In the genomic region with DNA sequence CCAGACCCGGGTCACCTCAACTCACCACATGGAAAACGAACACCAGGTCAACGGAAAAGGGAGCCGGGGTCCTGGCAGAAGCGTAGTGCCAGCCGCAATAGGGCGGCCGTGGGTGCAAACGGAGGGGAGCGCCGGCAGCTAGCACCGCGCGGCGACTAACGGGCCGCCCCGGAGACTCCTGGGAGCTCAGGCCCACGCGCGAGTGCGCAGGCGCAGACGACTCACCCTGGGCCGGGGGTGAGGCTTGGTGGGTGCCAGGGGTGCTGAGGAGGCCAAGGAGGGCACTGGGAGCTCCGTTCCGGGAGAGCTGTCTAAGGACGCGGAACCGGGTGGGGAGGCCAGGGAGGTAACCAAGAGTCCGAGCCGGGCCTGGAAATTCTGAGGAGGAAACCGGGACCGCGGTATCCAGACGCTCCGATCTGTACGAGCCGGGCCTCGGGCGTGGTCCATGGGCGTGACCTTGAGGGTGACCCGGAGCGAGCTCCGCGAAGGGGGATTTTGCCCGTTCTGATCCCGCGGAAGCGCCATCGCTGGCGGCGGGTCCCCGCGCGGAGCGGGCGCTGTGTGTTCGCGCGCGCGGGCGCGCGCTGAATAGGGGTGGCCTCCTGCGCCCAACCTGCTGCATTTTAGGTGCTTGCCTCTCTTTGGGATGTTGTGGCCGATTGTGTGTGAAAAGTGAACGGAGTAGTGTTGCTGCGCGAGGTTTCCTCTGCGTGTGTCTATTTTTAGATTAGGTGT, we compare ENCODE assay signal across 8 cellular contexts. TPM values are rescaled to one million over a fixed set of nuclear protein-coding genes. Genes with fewer than 3 reads are reported as not detected.
A peak's percentile ranks its signal among the peaks of the same experiment; 100 is the strongest.
DNase-seq lines count a peak whose midpoint lies in the region; ATAC-seq and TF ChIP-seq lines count a peak whose summit lies in the region.

A gene (plus strand): TSS at position 213 of the 738 bp plus-strand sequence. CDS start 4,602 bp downstream, outside the sequence.

- H3K36me3 Mint-ChIP-seq in central memory CD8-positive, alpha-beta T cell (ENCODE audit: insufficient read depth) = peaks cover 25% of the 10 kb centered on the region

- H3K4me1 Mint-ChIP-seq in central memory CD8-positive, alpha-beta T cell = peaks cover 32% of the 10 kb centered on the region

- H3K36me3 ChIP-seq in Loucy (ENCODE audit: insufficient read depth, low read length) = no peaks in the 10 kb centered on the region
- H3K36me3 ChIP-seq in kidney epithelial cell (ENCODE audit: control insufficient read depth, insufficient read depth, low read length) = no peaks in the 10 kb centered on the region

- TF ChIP-seq CTCF in Loucy (conservative IDR thresholded peaks at IDR 0.05; ENCODE audit: low read length) = no peak
- no peak for TF ChIP-seq CTCF in kidney epithelial cell (IDR thresholded peaks at IDR 0.05; ENCODE audit: insufficient read depth, low read length, poor library complexity, severe bottlenecking)

- H3K27me3 Mint-ChIP-seq in central memory CD8-positive, alpha-beta T cell = no peaks in the 10 kb centered on the region

- H3F3A ChIP-seq in Loucy (ENCODE audit: low read depth) = no peaks in the 10 kb centered on the region

- no peaks in the 10 kb centered on the region for H3K27me3 ChIP-seq in Loucy (ENCODE audit: insufficient read depth, low read length, poor library complexity, severe bottlenecking)
- no peaks in the 10 kb centered on the region for H3K27me3 ChIP-seq in kidney epithelial cell (ENCODE audit: control insufficient read depth, insufficient read depth, low read length)

- H3K9ac ChIP-seq in Loucy (ENCODE audit: low read depth, low read length, poor library complexity, severe bottlenecking) = peak within 1 kb of the TSS; percentile 88

- H3K4me3 ChIP-seq in Loucy (ENCODE audit: low read length, poor library complexity, severe bottlenecking) (peak within 1 kb of the TSS; percentile 96), kidney epithelial cell (ENCODE audit: low read depth, low read length) (peak within 1 kb of the TSS; percentile 91)

- peak within 1 kb of the TSS; percentile 98 for H3K4me2 ChIP-seq in Loucy (ENCODE audit: low read depth, low read length, poor library complexity, severe bottlenecking)

- no peaks in the 10 kb centered on the region for H3K9me3 Mint-ChIP-seq in central memory CD8-positive, alpha-beta T cell

- no peaks in the 10 kb centered on the region for H3K9me3 ChIP-seq in Loucy (ENCODE audit: insufficient read depth, low read depth, low read length)

- H3K27ac Mint-ChIP-seq in central memory CD8-positive, alpha-beta T cell (ENCODE audit: low read depth) = peak within 1 kb of the TSS; percentile 80

- H2AFZ ChIP-seq in Loucy (ENCODE audit: low read length) = peak within 1 kb of the TSS; percentile 100

- H3K79me2 ChIP-seq in Loucy (ENCODE audit: insufficient read depth, low read length) = peaks cover 51% of the 10 kb centered on the region

- H4K20me1 ChIP-seq in Loucy (ENCODE audit: insufficient read depth, low read length, poor library complexity, severe bottlenecking) = peaks cover 21% of the 10 kb centered on the region

- H3K4me3 Mint-ChIP-seq in central memory CD8-positive, alpha-beta T cell = peak within 1 kb of the TSS; percentile 84

- ATAC-seq in GM21528 (IDR thresholded peaks at IDR 0.05; ENCODE audit: low FRiP score, unreplicated experiment) (peak; percentile 61), GM18873 (IDR thresholded peaks at IDR 0.05; ENCODE audit: low FRiP score, unreplicated experiment) (no peak)
- peak; percentile 63 for ATAC-seq in central memory CD8-positive, alpha-beta T cell (replicated peaks; ENCODE audit: extremely low read depth, poor library complexity, severe bottlenecking)

- DNase-seq in Caki2 (ENCODE audit: low read depth) = peak; percentile 62
- peak; percentile 71 for DNase-seq in activated CD4-positive, CD25-positive, alpha-beta regulatory T cell treated with anti-CD3 and anti-CD28 coated beads, Interleukin-2, amount 50 U/mL, for 16 hours (ENCODE audit: low read depth, low spot score)
- peak; percentile 69 to 80 for DNase-seq in central memory CD8-positive, alpha-beta T cell (ENCODE audit: low spot score in 2 of 2)
- DNase-seq in kidney epithelial cell (ENCODE audit: low read depth) = peak; percentile 10
- DNase-seq in stimulated activated CD4-positive, alpha-beta T cell treated with anti-CD3 and anti-CD28 coated beads, Interleukin-15, amount 100 ng/mL, for 1 hour (ENCODE audit: low read depth in 1 of 2, low spot score in 1 of 2) = peak; percentile 76 to 88

- peaks cover 23% of the 10 kb centered on the region for H3K4me1 ChIP-seq in Loucy (ENCODE audit: insufficient read depth, low read length, poor library complexity, severe bottlenecking)

- H3K9me2 ChIP-seq in Loucy (replicated peaks; ENCODE audit: low read depth, low read length) = no peaks in the 10 kb centered on the region

- in situ Hi-C loops in Caki2 (cut with HindIII; ENCODE audit: low pct_unique_long_range_greater_than_20kb, low sequenced_read_pairs) = no loop called here

RNA-seq across cellular contexts. Expression of the gene that starts here (rescaled TPM):
- total RNA-seq in Caki2 (2014; rRNA removed; shearing (Covaris generic); ENCODE audit: low replicate concordance) = 2.3 and 6.3 TPM in 2 replicates
- 3.6 and 13.9 TPM in 2 replicates for total RNA-seq in kidney epithelial cell

Comparison
In these comparisons a context has a peak if more than half of its experiments do, and no peak if none do; other contexts are left out.
1. DNase-seq: peak in every context shown above with its lines; median percentile 82 in stimulated activated CD4-positive, alpha-beta T cell treated with anti-CD3 and anti-CD28 coated beads, Interleukin-15, amount 100 ng/mL, for 1 hour; 74 in central memory CD8-positive, alpha-beta T cell; 71 in activated CD4-positive, CD25-positive, alpha-beta regulatory T cell treated with anti-CD3 and anti-CD28 coated beads, Interleukin-2, amount 50 U/mL, for 16 hours; 62 in Caki2; 10 in kidney epithelial cell.